ENCODE assay signal across 22 cellular contexts in genomic region chrX:104411800-104412199, GRCh38.
A peak's percentile ranks its signal among the peaks of the same experiment; 100 is the strongest.
DNase-seq lines count a peak whose midpoint lies in the region; ATAC-seq and TF ChIP-seq lines count a peak whose summit lies in the region.
"Had no signal": no experiment of that assay in that cellular context is flagged by ENCODE, and none has a peak within 500 bp of the region (broad histone marks: within the 10 kb centered on the region; RNA-seq: fewer than 3 reads in every experiment).

No MANE protein-coding gene starts in this region.

- 36% methylated on average over 3 of the region's 3 CpGs; no CpG with 5 or more reads in 1 of the 2 donors for WGBS in thyroid gland, 2 donors

- H3K27ac ChIP-seq in left lung: no peak overlapping the region
- H3K27ac ChIP-seq in thyroid gland: no peak overlapping the region
- H3K27ac ChIP-seq in osteoblast (ENCODE audit: low read depth, low read length): no peak overlapping the region
- H3K27ac ChIP-seq: BLaER1 had no signal

- no peaks in the 10 kb centered on the region for H3K79me2 ChIP-seq in osteoblast (ENCODE audit: insufficient read depth, low read length)

- no peak for TF ChIP-seq POLR2A in thyroid gland (IDR thresholded peaks at IDR 0.05)

- DNase-seq in left lung (peak in 1 of 2 donors; percentile 52), thyroid gland (peak; percentile 81 to 82), osteoblast (ENCODE audit: insufficient read length, low spot score, missing footprints) (no peak)
- DNase-seq: 8988T; ACHN; BE2C; C1 segment of cervical spinal cord; CD4-positive, alpha-beta memory T cell; CD4-positive, CD25-positive, alpha-beta regulatory T cell; CD8-positive, alpha-beta memory T cell; COR-L47; DMS 273 treated with DMSO at 0.1 percent for 48 hours; DMS153; DMS53; DMS79; DND-41; EL; GDM1 had no signal

- intact Hi-C loops in left lung (cut with DNase I) (no loop called here), thyroid gland (cut with DNase I) (no loop called here)

- H3K9me3 ChIP-seq in left lung (peaks cover 0 to 2% of the 10 kb centered on the region in 2 donors), thyroid gland (no peaks in the 10 kb centered on the region), osteoblast (ENCODE audit: low read depth, low read length) (no peaks in the 10 kb centered on the region)
- H3K9me3 ChIP-seq: BE2C, BLaER1 had no signal

- TF ChIP-seq CTCF in left lung (IDR thresholded peaks at IDR 0.05): no peak
- TF ChIP-seq CTCF in thyroid gland (IDR thresholded peaks at IDR 0.05): no peak
- no peak for TF ChIP-seq CTCF in osteoblast (IDR thresholded peaks at IDR 0.05; ENCODE audit: extremely low read depth, low read depth, low read length)

- H3K27me3 ChIP-seq in left lung: no peaks in the 10 kb centered on the region
- H3K27me3 ChIP-seq in thyroid gland: no peaks in the 10 kb centered on the region
- no peaks in the 10 kb centered on the region for H3K27me3 ChIP-seq in osteoblast (ENCODE audit: insufficient read depth, low read length)
- H3K27me3 ChIP-seq: BE2C, BLaER1 had no signal

- no peak overlapping the region for H3K4me2 ChIP-seq in osteoblast (ENCODE audit: insufficient read depth, low read length)
- H3K4me2 ChIP-seq: BLaER1 had no signal

- H3K4me1 ChIP-seq in left lung (no peaks in the 10 kb centered on the region), thyroid gland (no peaks in the 10 kb centered on the region), osteoblast (ENCODE audit: insufficient read depth, low read length) (no peaks in the 10 kb centered on the region)
- H3K4me1 ChIP-seq: BE2C, BLaER1 had no signal

- ATAC-seq in left lung (peak; percentile 77), HG02840 (IDR thresholded peaks at IDR 0.05; ENCODE audit: low FRiP score, unreplicated experiment) (no peak), HG02870 (IDR thresholded peaks at IDR 0.05; ENCODE audit: unreplicated experiment) (no peak)
- ATAC-seq: GM12878 had no signal

- no peaks in the 10 kb centered on the region for H4K20me1 ChIP-seq in osteoblast (ENCODE audit: insufficient read depth, low read length)
- H4K20me1 ChIP-seq: BLaER1 had no signal

- no peak overlapping the region for H2AFZ ChIP-seq in osteoblast (ENCODE audit: low read length)

- H3K4me3 ChIP-seq in left lung: no peak overlapping the region
- H3K4me3 ChIP-seq in thyroid gland (replicated peaks in 1 of 3): no peak overlapping the region
- H3K4me3 ChIP-seq in osteoblast (ENCODE audit: insufficient read depth, low read length): no peak overlapping the region
- H3K4me3 ChIP-seq: BLaER1, GM12878 had no signal

- H3K36me3 ChIP-seq in left lung: no peaks in the 10 kb centered on the region
- no peaks in the 10 kb centered on the region for H3K36me3 ChIP-seq in thyroid gland
- no peaks in the 10 kb centered on the region for H3K36me3 ChIP-seq in osteoblast (ENCODE audit: insufficient read depth, low read length)
- H3K36me3 ChIP-seq: BE2C, BLaER1 had no signal
